8 cellular contexts compared by ENCODE assay signal in the genomic region with DNA sequence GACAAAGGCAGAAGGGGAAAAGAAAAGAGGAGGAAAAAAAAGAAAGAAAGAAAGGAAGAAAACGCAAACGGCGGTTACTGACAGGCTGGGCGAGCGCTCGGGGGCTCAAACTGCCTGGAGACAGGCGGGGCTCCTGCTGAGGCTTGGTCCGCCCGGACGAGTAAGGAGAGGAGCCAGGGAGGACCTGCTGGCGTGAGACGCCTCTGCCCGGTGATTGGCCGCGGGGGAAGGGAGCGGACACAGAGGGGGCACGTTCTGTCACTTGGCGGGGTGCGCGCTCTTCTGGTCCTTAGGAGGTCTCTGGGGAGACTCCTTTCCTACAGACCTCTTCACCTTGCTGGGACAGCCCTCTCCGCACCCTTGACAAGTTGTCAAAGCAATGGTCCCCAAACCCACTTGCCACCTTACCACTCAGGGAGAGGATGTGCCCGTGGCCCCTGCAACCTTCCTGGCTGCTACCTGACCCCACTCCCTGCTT. TPM values are rescaled to one million over a fixed set of nuclear protein-coding genes. Genes with fewer than 3 reads are reported as not detected.
DNase-seq lines count a peak whose midpoint lies in the region; ATAC-seq and TF ChIP-seq lines count a peak whose summit lies in the region.

No MANE protein-coding gene starts in this region.

- no peaks in the 10 kb centered on the region for H3K79me2 ChIP-seq in KMS-11 (ENCODE audit: insufficient read depth, low read depth)

- DNase-seq in activated CD4-positive, alpha-beta T cell treated with anti-CD3 and anti-CD28 coated beads, Interleukin-2, amount 10 ng/mL, durations not matched to agents 7 days and 5 days = no peak
- no peak for DNase-seq in activated CD4-positive, alpha-beta T cell treated with anti-CD3 and anti-CD28 coated beads for 48 hours
- DNase-seq in ascending aorta (ENCODE audit: low spot score in 2 of 2) (no peak), iPS-NIHi7 (ENCODE audit: extremely low spot score) (peak; percentile 85), stomach (no peak), pons (ENCODE audit: low spot score) (no peak)

- no peaks in the 10 kb centered on the region for H3K36me3 ChIP-seq in KMS-11 (ENCODE audit: insufficient read depth)
- H3K36me3 ChIP-seq in ascending aorta = no peaks in the 10 kb centered on the region
- no peaks in the 10 kb centered on the region for H3K36me3 ChIP-seq in stomach

- peak overlapping the region; percentile 79; the same call in 1 of the 2 replicates for H3K9ac ChIP-seq in KMS-11

- no peak for TF ChIP-seq POLR2A in stomach (IDR thresholded peaks at IDR 0.05)

- no peak for TF ChIP-seq EP300 in stomach (IDR thresholded peaks at IDR 0.05)

- H4K20me1 ChIP-seq in KMS-11 (ENCODE audit: insufficient read depth) = no peaks in the 10 kb centered on the region

- H2AFZ ChIP-seq in KMS-11 (ENCODE audit: low read depth) = peak overlapping the region; percentile 70

- H3K27me3 ChIP-seq in KMS-11 (ENCODE audit: insufficient read depth, low read depth) = 0 out of 2 replicates have a peak, but pooled peaks cover 3% of the 10 kb centered on the region
- no peaks in the 10 kb centered on the region for H3K27me3 ChIP-seq in ascending aorta
- H3K27me3 ChIP-seq in stomach = peaks cover 0 to 11% (median 0%) of the 10 kb centered on the region in 3 donors

- TF ChIP-seq CTCF in KMS-11 (conservative IDR thresholded peaks at IDR 0.05; ENCODE audit: low read depth, low read length) = peak; percentile 27; the same call in 1 of the 2 replicates
- TF ChIP-seq CTCF in ascending aorta (IDR thresholded peaks at IDR 0.05) = no peak
- TF ChIP-seq CTCF in stomach (IDR thresholded peaks at IDR 0.05) = no peak

- H3K4me1 ChIP-seq in KMS-11 (ENCODE audit: low read depth, poor library complexity, severe bottlenecking) (peaks cover 48% of the 10 kb centered on the region), ascending aorta (peaks cover 5 to 16% of the 10 kb centered on the region in 2 donors), stomach (peaks cover 10 to 62% (median 30%) of the 10 kb centered on the region in 4 donors)

- peaks cover 2% of the 10 kb centered on the region for H3K36me3 Mint-ChIP-seq in activated CD4-positive, alpha-beta T cell treated with anti-CD3 and anti-CD28 coated beads, Interleukin-2, amount 10 ng/mL, durations not matched to agents 7 days and 5 days (ENCODE audit: low read depth)

- WGBS in stomach, 5 donors = 0 to 1% (median 1%) methylated on average over 18 to 22 of the region's 22 CpGs

- peak overlapping the region; percentile 87 for H3K4me3 Mint-ChIP-seq in activated CD4-positive, alpha-beta T cell treated with anti-CD3 and anti-CD28 coated beads, Interleukin-2, amount 10 ng/mL, durations not matched to agents 7 days and 5 days

- peaks cover 63% of the 10 kb centered on the region for H3K27me3 Mint-ChIP-seq in activated CD4-positive, alpha-beta T cell treated with anti-CD3 and anti-CD28 coated beads, Interleukin-2, amount 10 ng/mL, durations not matched to agents 7 days and 5 days

- H3K4me1 Mint-ChIP-seq in activated CD4-positive, alpha-beta T cell treated with anti-CD3 and anti-CD28 coated beads, Interleukin-2, amount 10 ng/mL, durations not matched to agents 7 days and 5 days = peaks cover 25% of the 10 kb centered on the region

- peak; percentile 44 for ATAC-seq in GM21786 (IDR thresholded peaks at IDR 0.05; ENCODE audit: unreplicated experiment)

- H3K4me3 ChIP-seq in KMS-11 (IDR thresholded peaks at IDR 0.05; ENCODE audit: insufficient read depth, low read depth, low read length) (no peak overlapping the region), ascending aorta (peak overlapping the region; percentile 71 to 83), stomach (peak overlapping the region; percentile 58 to 65 (median 64))

- CTCF ChIA-PET in activated CD4-positive, alpha-beta T cell treated with anti-CD3 and anti-CD28 coated beads, Interleukin-2, amount 10 ng/mL, durations not matched to agents 7 days and 5 days (lab: Charles Lee) = interaction anchor here (1.3 kb wide), 1 partner anchor 15 kb away, joined by 3 read pairs; no protein-coding TSS in a partner anchor

- H3K4me2 ChIP-seq in KMS-11 = peak overlapping the region; percentile 67

- peak overlapping the region; percentile 96 for H3K27ac Mint-ChIP-seq in activated CD4-positive, alpha-beta T cell treated with anti-CD3 and anti-CD28 coated beads, Interleukin-2, amount 10 ng/mL, durations not matched to agents 7 days and 5 days

- peak overlapping the region; percentile 83; the same call in 1 of the 2 replicates for H3K27ac ChIP-seq in KMS-11
- peak overlapping the region; percentile 90 to 97 for H3K27ac ChIP-seq in ascending aorta
- H3K27ac ChIP-seq in stomach = peak overlapping the region; percentile 95 to 98 (median 95)

- H3K9me3 Mint-ChIP-seq in activated CD4-positive, alpha-beta T cell treated with anti-CD3 and anti-CD28 coated beads, Interleukin-2, amount 10 ng/mL, durations not matched to agents 7 days and 5 days = no peaks in the 10 kb centered on the region

- POLR2A ChIA-PET in activated CD4-positive, alpha-beta T cell treated with anti-CD3 and anti-CD28 coated beads, Interleukin-2, amount 10 ng/mL, durations not matched to agents 7 days and 5 days (lab: Charles Lee) = no interaction called here

- H3K9me3 ChIP-seq in ascending aorta (no peaks in the 10 kb centered on the region), stomach (no peaks in the 10 kb centered on the region)

- intact Hi-C loops in ascending aorta (cut with DNase I) (loop anchor here (2.0 to 10.0 kb wide), 6 partner anchors 42 to 638 kb away; a partner anchor contains a TSS), stomach (cut with DNase I; ENCODE audit: low total_unique reads) (no loop called here)

RNA-seq across cellular contexts. Expression of a gene that starts 0.8 kb away (rescaled TPM):
- total RNA-seq in activated CD4-positive, alpha-beta T cell treated with anti-CD3 and anti-CD28 coated beads, Interleukin-2, amount 10 ng/mL, durations not matched to agents 7 days and 5 days = 1 to 10 TPM; 3.5 to 3.9 TPM
- 33.1 TPM for total RNA-seq in ascending aorta
- 10 to 100 TPM; 10.4 to 33.8 (median 15.2) TPM for total RNA-seq in stomach
- 1 to 10 TPM; 3.4 to 4.9 (median 3.7) TPM for polyA plus RNA-seq in stomach

RNA-seq across cellular contexts. Expression of a gene that starts 41.7 kb away (rescaled TPM):
- total RNA-seq in activated CD4-positive, alpha-beta T cell treated with anti-CD3 and anti-CD28 coated beads, Interleukin-2, amount 10 ng/mL, durations not matched to agents 7 days and 5 days = not detected
- total RNA-seq in ascending aorta (8.9 TPM), stomach (100 to 1,000 TPM in 2 of 5 donors, 10 to 100 TPM in 3; 52.1 to 154 (median 79.9) TPM)
- 100 to 1,000 TPM in 1 of 3 donors, 10 to 100 TPM in 2; 35.9 to 131 (median 38.5) TPM for polyA plus RNA-seq in stomach

RNA-seq across cellular contexts. Expression of a gene that starts 43.1 kb away (rescaled TPM):
- not detected for total RNA-seq in activated CD4-positive, alpha-beta T cell treated with anti-CD3 and anti-CD28 coated beads, Interleukin-2, amount 10 ng/mL, durations not matched to agents 7 days and 5 days
- total RNA-seq in ascending aorta (not detected), stomach (not detected)
- not detected for polyA plus RNA-seq in stomach
